In genomic region chr10:121927361-121927840, GRCh38 we compare ENCODE assay signal across 8 cellular contexts. TPM values are rescaled to one million over a fixed set of nuclear protein-coding genes. Genes with fewer than 3 reads are reported as not detected.
DNase-seq lines count a peak whose midpoint lies in the region; ATAC-seq, FAIRE-seq and TF ChIP-seq lines count a peak whose summit lies in the region.

No MANE protein-coding gene starts in this region.

- no TSS peak for BruUV-seq in K562 (replicated peaks; lab: Mats Ljungman, UMichigan)

- no peak for TF ChIP-seq POLR2A in K562 (conservative IDR thresholded peaks at IDR 0.05)

- H2AFZ ChIP-seq in SU-DHL-6 (ENCODE audit: low read depth, low read length, severe bottlenecking) (peak overlapping the region; percentile 87), K562 (ENCODE audit: low read depth, low read length) (peak overlapping the region; percentile 84)

- no peaks in the 10 kb centered on the region for H4K20me1 ChIP-seq in SU-DHL-6 (ENCODE audit: low read depth, low read length)
- H4K20me1 ChIP-seq in K562 (replicated peaks; ENCODE audit: control insufficient read depth, insufficient read depth, low read length): no peaks in the 10 kb centered on the region

- H3K27ac Mint-ChIP-seq in CD8-positive, alpha-beta T cell: peak overlapping the region; percentile 91

- no peak for TF ChIP-seq CTCF in CD8-positive, alpha-beta T cell (IDR thresholded peaks at IDR 0.05)
- no peak for TF ChIP-seq CTCF in SU-DHL-6 (IDR thresholded peaks at IDR 0.05; ENCODE audit: insufficient read depth, low read length, poor library complexity, severe bottlenecking)
- no peak for TF ChIP-seq CTCF in K562 (IDR thresholded peaks at IDR 0.05 in 2 of 3, conservative IDR thresholded peaks at IDR 0.05 in 1 of 3; ENCODE audit: insufficient read depth in 2 of 3, low read depth in 1 of 3, low read length in 3 of 3)

- H3K9me2 ChIP-seq in SU-DHL-6 (replicated peaks; ENCODE audit: insufficient read depth, low read length): no peaks in the 10 kb centered on the region

- H3K9me1 ChIP-seq in K562 (ENCODE audit: control insufficient read depth, insufficient read depth, low read length): no peaks in the 10 kb centered on the region

- H3K9me3 Mint-ChIP-seq in CD8-positive, alpha-beta T cell: no peaks in the 10 kb centered on the region

- no peaks in the 10 kb centered on the region for H3K27me3 ChIP-seq in CD8-positive, alpha-beta T cell (ENCODE audit: insufficient read depth, low read length)
- no peaks in the 10 kb centered on the region for H3K27me3 ChIP-seq in SU-DHL-6 (ENCODE audit: low read length)
- H3K27me3 ChIP-seq in K562 (ENCODE audit: control insufficient read depth in 2 of 2, insufficient read depth in 2 of 2, low read length in 2 of 2): no peaks in the 10 kb centered on the region
- no peaks in the 10 kb centered on the region for H3K27me3 ChIP-seq in iPS-18a (ENCODE audit: control insufficient read depth, insufficient read depth, low read length)

- H3K4me1 Mint-ChIP-seq in CD8-positive, alpha-beta T cell (ENCODE audit: low read depth): peaks cover 30% of the 10 kb centered on the region

- H3K36me3 Mint-ChIP-seq in CD8-positive, alpha-beta T cell: peaks cover 20% of the 10 kb centered on the region

- H3K9me3 ChIP-seq in CD8-positive, alpha-beta T cell (ENCODE audit: low read length): no peaks in the 10 kb centered on the region
- H3K9me3 ChIP-seq in SU-DHL-6 (ENCODE audit: insufficient read depth, low read length) (no peaks in the 10 kb centered on the region), K562 (replicated peaks; ENCODE audit: control insufficient read depth, insufficient read depth, low read depth, low read length) (no peaks in the 10 kb centered on the region), iPS-18a (ENCODE audit: control insufficient read depth, low read depth, low read length) (no peaks in the 10 kb centered on the region)

- H3K36me3 ChIP-seq in CD8-positive, alpha-beta T cell (ENCODE audit: insufficient read depth, low read length): no peaks in the 10 kb centered on the region
- H3K36me3 ChIP-seq in SU-DHL-6 (ENCODE audit: low read length): no peaks in the 10 kb centered on the region
- H3K36me3 ChIP-seq in K562 (ENCODE audit: control insufficient read depth, insufficient read depth, low read length): peaks cover 7% of the 10 kb centered on the region; the same call in 1 of the 3 replicates
- peaks cover 12% of the 10 kb centered on the region for H3K36me3 ChIP-seq in iPS-18a (ENCODE audit: control insufficient read depth, low read depth, low read length)

- H3K4me2 ChIP-seq in SU-DHL-6 (ENCODE audit: low read depth, low read length, poor library complexity, severe bottlenecking): peak overlapping the region; percentile 95
- peak overlapping the region; percentile 81 for H3K4me2 ChIP-seq in K562 (ENCODE audit: insufficient read depth, low read length)

- peak overlapping the region; percentile 91 for H3K4me3 Mint-ChIP-seq in CD8-positive, alpha-beta T cell

- H3K27me3 Mint-ChIP-seq in CD8-positive, alpha-beta T cell (ENCODE audit: low read depth): no peaks in the 10 kb centered on the region

- DNase-seq in CD8-positive, alpha-beta T cell: peak in 3 of 7 experiments; percentile 15 to 30 (median 24)
- peak in 3 of 4 experiments; percentile 38 to 56 (median 55) for DNase-seq in K562 (ENCODE audit: extremely low read depth in 1 of 4, low spot score in 3 of 4)
- no peak for DNase-seq in skeletal muscle cell (ENCODE audit: low read depth)
- no peak for DNase-seq in NCI-H187 treated with DMSO at 0.1 percent for 48 hours (lab: John Stamatoyannopoulos, UW)

- peaks cover 14% of the 10 kb centered on the region for H3K4me1 ChIP-seq in CD8-positive, alpha-beta T cell (ENCODE audit: insufficient read depth, low read length)
- H3K4me1 ChIP-seq in K562 (replicated peaks in 1 of 2; ENCODE audit: control insufficient read depth in 2 of 2, insufficient read depth in 2 of 2, low read length in 2 of 2) (peaks cover 0 to 10% of the 10 kb centered on the region in 2 experiments; a peak in 3 of 5 replicates), iPS-18a (ENCODE audit: control insufficient read depth, low read depth, low read length) (peaks cover 6% of the 10 kb centered on the region)

- TF ChIP-seq EP300 in K562 (IDR thresholded peaks at IDR 0.05; ENCODE audit: low read length): no peak

- H3K27ac ChIP-seq in CD8-positive, alpha-beta T cell (ENCODE audit: low read depth, low read length): peak overlapping the region; percentile 91
- H3K27ac ChIP-seq in SU-DHL-6 (ENCODE audit: low read depth, low read length) (peak overlapping the region; percentile 48), K562 (ENCODE audit: extremely low read depth, low read depth, low read length) (peak overlapping the region; percentile 94), iPS-18a (ENCODE audit: low read length) (peak overlapping the region; percentile 84)

- no peaks in the 10 kb centered on the region for H3F3A ChIP-seq in SU-DHL-6 (ENCODE audit: insufficient read depth)

- no peak for FAIRE-seq in K562 (lab: Jason Lieb, UNC)

- peaks cover 29% of the 10 kb centered on the region for H3K79me2 ChIP-seq in SU-DHL-6 (ENCODE audit: insufficient read depth, low read length)
- H3K79me2 ChIP-seq in K562 (ENCODE audit: control insufficient read depth, insufficient read depth, low read length): peaks cover 31% of the 10 kb centered on the region

- under 1% methylated on average over 36 of the region's 48 CpGs for WGBS in K562 (ENCODE audit: insufficient coverage, low coverage, missing lambda C conversion rate)

- peak; percentile 14 for ATAC-seq in CD8-positive, alpha-beta T cell
- peak; percentile 42 for ATAC-seq in GM19452 (IDR thresholded peaks at IDR 0.05; ENCODE audit: unreplicated experiment)
- peak; percentile 34 for ATAC-seq in HG03460 (IDR thresholded peaks at IDR 0.05; ENCODE audit: unreplicated experiment)
- peak; percentile 75 for ATAC-seq in K562

- no peak for TF ChIP-seq RAD21 in K562 (CRISPR knock-in tag; conservative IDR thresholded peaks at IDR 0.05 in 1 of 2, IDR thresholded peaks at IDR 0.05 in 1 of 2)

- H3K9ac ChIP-seq in SU-DHL-6 (ENCODE audit: low read length) (peak overlapping the region; percentile 95), K562 (ENCODE audit: insufficient read depth in 1 of 2, low read depth in 2 of 2, low read length in 2 of 2) (peak overlapping the region; percentile 91 to 99), iPS-18a (ENCODE audit: low read length) (peak overlapping the region; percentile 96)

- CTCF ChIA-PET in CD8-positive, alpha-beta T cell (lab: Charles Lee): interaction anchor here (0.6 kb wide), 1 partner anchor 47 kb away, joined by 3 read pairs; no protein-coding TSS in a partner anchor
- CTCF ChIA-PET in K562 (lab: Yijun Ruan, JAX; ENCODE audit: low intra/inter-chr PET ratio): no interaction called here

- peak overlapping the region; percentile 87 for H3K4me3 ChIP-seq in CD8-positive, alpha-beta T cell (ENCODE audit: low read depth, low read length)
- H3K4me3 ChIP-seq in SU-DHL-6 (ENCODE audit: insufficient read depth, low read length, poor library complexity, severe bottlenecking) (peak overlapping the region; percentile 87), K562 (peak overlapping the region; percentile 80), iPS-18a (ENCODE audit: low read length) (peak overlapping the region; percentile 73), skeletal muscle cell (ENCODE audit: low read depth, low read length) (peak overlapping the region; percentile 91)

- in situ Hi-C loops in K562 (cut with MboI): no loop called here

- intact Hi-C loops in CD8-positive, alpha-beta T cell (cut with DNase I, micrococcal nuclease): loop anchor here (5.0 to 10.0 kb wide), 3 partner anchors 445 to 1227 kb away; partner anchors contain the start of genes BUB3 (in 1 of the 2), C10orf88 (in 1 of the 2) and PLEKHA1 (in 1 of the 2)
- intact Hi-C loops in K562 (cut with micrococcal nuclease): no loop called here

- POLR2A ChIA-PET in CD8-positive, alpha-beta T cell (lab: Charles Lee): interaction anchor here (1.2 kb wide), 1 partner anchor 38 kb away, joined by 3 read pairs; no protein-coding TSS in a partner anchor
- POLR2A ChIA-PET in K562 (lab: Yijun Ruan, JAX): interaction anchor here (0.6 to 2.3 kb wide), 4 partner anchors 10 to 1906 kb away, joined by 3 to 9 read pairs (median 4); no protein-coding TSS in a partner anchor

RNA-seq across cellular contexts. Expression of gene ATE1, which starts 0.4 kb away (rescaled TPM):
- total RNA-seq in CD8-positive, alpha-beta T cell: 10 to 100 TPM; 11.6 to 14.6 TPM
- total RNA-seq in K562 (2011; cell fraction: chromatin; rRNA removed; ENCODE audit: low replicate concordance): 16.8 and 45.1 TPM in 2 replicates
- total RNA-seq in K562 (2011; cell fraction: nucleolus; rRNA removed): 7.8 and 8.8 TPM in 2 replicates
- 11.0 and 11.5 TPM in 2 replicates for total RNA-seq in K562 (2011; cell fraction: nucleoplasm; rRNA removed)
- total RNA-seq in K562 (2014; rRNA removed) (7.2 and 8.6 TPM in 2 replicates), K562 (2014; rRNA removed; fragmentation: Illumina TruSeq; extraction: Trizol) (13.3 and 13.9 TPM in 2 replicates), K562 (2015; rRNA removed; fragmentation: Illumina TruSeq; extraction: Trizol) (12.6 and 12.9 TPM in 2 replicates), K562 (2021) (9.4 and 14.2 TPM in 2 replicates)
- polyA plus RNA-seq in K562 (2011; rRNA removed) (7.4 and 9.5 TPM in 2 replicates), K562 (2014; fragmentation: Illumina TruSeq; extraction: Trizol) (8.0 and 8.8 TPM in 2 replicates), K562 (2014; fragmentation: Nextera tagmentation; extraction: Ambion mirVana) (1 to 10 TPM; 3.0 to 3.5 TPM), K562 (2014; rRNA removed) (5.6 and 7.1 TPM in 2 replicates)
- 3.2 and 4.8 TPM in 2 replicates for polyA plus RNA-seq in K562 (2011; cell fraction: cytosol; rRNA removed)
- polyA plus RNA-seq in K562 (2011; cell fraction: nucleus; rRNA removed): 8.5 and 9.8 TPM in 2 replicates
- 6.2 and 6.7 TPM in 2 replicates for polyA plus RNA-seq in K562 (2012)
- polyA minus RNA-seq in K562 (2011; rRNA and poly(A)+ RNA removed): 20.6 and 21.0 TPM in 2 replicates
- 9.4 and 10.6 TPM in 2 replicates for polyA minus RNA-seq in K562 (2011; cell fraction: cytosol; rRNA and poly(A)+ RNA removed)
- 12.3 and 16.0 TPM in 2 replicates for polyA minus RNA-seq in K562 (2011; cell fraction: nucleus; rRNA and poly(A)+ RNA removed)

RNA-seq across cellular contexts. Expression of gene NSMCE4A, which starts 47.6 kb away (rescaled TPM):
- 10 to 100 TPM; 34.0 to 37.2 TPM for total RNA-seq in CD8-positive, alpha-beta T cell
- total RNA-seq in K562 (2011; cell fraction: chromatin; rRNA removed; ENCODE audit: low replicate concordance): 57.0 and 100 TPM in 2 replicates
- total RNA-seq in K562 (2011; cell fraction: nucleolus; rRNA removed): 39.5 and 44.2 TPM in 2 replicates
- total RNA-seq in K562 (2011; cell fraction: nucleoplasm; rRNA removed): 54.5 and 59.5 TPM in 2 replicates
- total RNA-seq in K562 (2014; rRNA removed) (46.4 and 50.8 TPM in 2 replicates), K562 (2014; rRNA removed; fragmentation: Illumina TruSeq; extraction: Trizol) (45.7 and 48.1 TPM in 2 replicates), K562 (2015; rRNA removed; fragmentation: Illumina TruSeq; extraction: Trizol) (42.8 and 46.4 TPM in 2 replicates), K562 (2021) (39.4 and 41.1 TPM in 2 replicates)
- polyA plus RNA-seq in K562 (2011; rRNA removed) (48.4 and 65.6 TPM in 2 replicates), K562 (2014; fragmentation: Illumina TruSeq; extraction: Trizol) (46.8 and 48.6 TPM in 2 replicates), K562 (2014; fragmentation: Nextera tagmentation; extraction: Ambion mirVana) (10 to 100 TPM in 1 of 2 experiments, 1 to 10 TPM in 1; 8.4 to 12.3 TPM), K562 (2014; rRNA removed) (78.6 and 88.5 TPM in 2 replicates)
- polyA plus RNA-seq in K562 (2011; cell fraction: cytosol; rRNA removed): 20.1 and 35.3 TPM in 2 replicates
- polyA plus RNA-seq in K562 (2011; cell fraction: nucleus; rRNA removed): 64.8 and 94.7 TPM in 2 replicates
- 30.7 and 34.3 TPM in 2 replicates for polyA plus RNA-seq in K562 (2012)
- polyA minus RNA-seq in K562 (2011; rRNA and poly(A)+ RNA removed): 23.9 and 24.6 TPM in 2 replicates
- polyA minus RNA-seq in K562 (2011; cell fraction: cytosol; rRNA and poly(A)+ RNA removed): 10.6 and 13.2 TPM in 2 replicates
- polyA minus RNA-seq in K562 (2011; cell fraction: nucleus; rRNA and poly(A)+ RNA removed): 17.5 and 23.3 TPM in 2 replicates

Comparison
In these comparisons a context has a peak if more than half of its experiments do, and no peak if none do; other contexts are left out.
1. ATAC-seq: peak in every context shown above with its lines; median percentile 75 in K562; 42 in GM19452; 34 in HG03460; 14 in CD8-positive, alpha-beta T cell.
2. DNase-seq: peak in K562 (3 of 4); none in skeletal muscle cell (single experiment) and NCI-H187 treated with DMSO at 0.1 percent for 48 hours (single experiment).
3. Peak in every context shown above with its lines, with median percentiles within 50 percentile points of each other: H3K27ac ChIP-seq, H3K4me3 ChIP-seq and H3K9ac ChIP-seq.